Comparison of ENCODE assay signal across 8 cellular contexts in the genomic region with DNA sequence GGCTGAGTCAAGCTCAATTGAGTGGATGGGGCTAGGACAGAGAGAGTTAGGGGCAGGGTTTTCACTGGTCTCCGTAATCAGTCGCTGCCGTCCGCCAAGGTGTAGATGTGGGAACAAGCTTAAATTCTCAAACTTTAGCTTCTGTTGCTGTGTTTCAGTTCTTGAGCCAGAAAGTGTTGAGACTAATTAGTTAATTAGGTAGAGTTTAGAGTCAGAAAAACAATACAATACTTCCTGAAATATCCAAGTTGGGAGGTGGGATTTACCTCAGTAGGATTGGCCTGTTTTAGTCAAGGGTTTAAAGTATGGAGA. TPM values are rescaled to one million over a fixed set of nuclear protein-coding genes. Genes with fewer than 3 reads are reported as not detected.
DNase-seq lines count a peak whose midpoint lies in the region; ATAC-seq, FAIRE-seq and TF ChIP-seq lines count a peak whose summit lies in the region.

No MANE protein-coding gene starts in this region.

- no peak overlapping the region for H3K4me3 Mint-ChIP-seq in CD8-positive, alpha-beta T cell
- no peak overlapping the region for H3K4me3 Mint-ChIP-seq in activated CD4-positive, alpha-beta T cell treated with anti-CD3 and anti-CD28 coated beads, Interleukin-2, amount 10 ng/mL, durations not matched to agents 24 days and 14 days

- H3K4me1 ChIP-seq in CD8-positive, alpha-beta T cell (ENCODE audit: insufficient read depth, low read length) = peaks cover 24% of the 10 kb centered on the region
- H3K4me1 ChIP-seq in OCI-LY1 (ENCODE audit: insufficient read depth, low read length, severe bottlenecking) (peaks cover 31% of the 10 kb centered on the region), esophagus (ENCODE audit: control insufficient read depth in 2 of 2, insufficient read depth in 2 of 2, low read length in 1 of 2) (no peaks in the 10 kb centered on the region), pancreas (peaks cover 0 to 27% (median 19%) of the 10 kb centered on the region in 3 donors)

- CTCF ChIA-PET in CD8-positive, alpha-beta T cell (lab: Charles Lee) = interaction anchor here (0.8 to 2.3 kb wide), 7 partner anchors 11 to 217 kb away, joined by 3 to 10 read pairs (median 4); a partner anchor contains a TSS

- POLR2A ChIA-PET in CD8-positive, alpha-beta T cell (lab: Charles Lee) = interaction anchor here (0.6 to 5.3 kb wide), 24 partner anchors 8 to 483 kb away, joined by 3 to 160 read pairs (median 7); a partner anchor contains a TSS

- no peaks in the 10 kb centered on the region for H3K9me2 ChIP-seq in OCI-LY1 (ENCODE audit: low read depth, low read length)

- peaks cover 31% of the 10 kb centered on the region for H3K4me1 Mint-ChIP-seq in CD8-positive, alpha-beta T cell (ENCODE audit: low read depth)
- H3K4me1 Mint-ChIP-seq in activated CD4-positive, alpha-beta T cell treated with anti-CD3 and anti-CD28 coated beads, Interleukin-2, amount 10 ng/mL, durations not matched to agents 24 days and 14 days = peaks cover 27% of the 10 kb centered on the region

- H3K79me2 ChIP-seq in OCI-LY1 (ENCODE audit: insufficient read depth, low read length) = peaks cover 35% of the 10 kb centered on the region

- peak overlapping the region; percentile 70 for H3K4me2 ChIP-seq in OCI-LY1 (ENCODE audit: low read length)

- peak overlapping the region; percentile 79 for H3K9ac ChIP-seq in OCI-LY1 (ENCODE audit: low read length)

- peak overlapping the region; percentile 53 for H3K4me3 ChIP-seq in CD8-positive, alpha-beta T cell (ENCODE audit: low read depth, low read length)
- H3K4me3 ChIP-seq in OCI-LY1 (ENCODE audit: low read depth, low read length, poor library complexity, severe bottlenecking) = peak overlapping the region; percentile 98
- peak overlapping the region; percentile 59 to 98 for H3K4me3 ChIP-seq in esophagus (ENCODE audit: low read depth in 1 of 2, low read length in 2 of 2)
- peak overlapping the region; percentile 5 to 98 (median 44) for H3K4me3 ChIP-seq in pancreas

- no peaks in the 10 kb centered on the region for H4K20me1 ChIP-seq in OCI-LY1 (ENCODE audit: insufficient read depth, low read length)

- no peaks in the 10 kb centered on the region for H3K9me3 Mint-ChIP-seq in CD8-positive, alpha-beta T cell
- no peaks in the 10 kb centered on the region for H3K9me3 Mint-ChIP-seq in activated CD4-positive, alpha-beta T cell treated with anti-CD3 and anti-CD28 coated beads, Interleukin-2, amount 10 ng/mL, durations not matched to agents 24 days and 14 days

- H3K36me3 ChIP-seq in CD8-positive, alpha-beta T cell (ENCODE audit: insufficient read depth, low read length) = no peaks in the 10 kb centered on the region
- H3K36me3 ChIP-seq in OCI-LY1 (ENCODE audit: insufficient read depth, low read length) (peaks cover 32% of the 10 kb centered on the region), esophagus (ENCODE audit: control insufficient read depth in 2 of 2, insufficient read depth in 2 of 2, low read length in 1 of 2) (no peaks in the 10 kb centered on the region), pancreas (no peaks in the 10 kb centered on the region)

- no peaks in the 10 kb centered on the region for H3K27me3 Mint-ChIP-seq in CD8-positive, alpha-beta T cell (ENCODE audit: low read depth)
- H3K27me3 Mint-ChIP-seq in activated CD4-positive, alpha-beta T cell treated with anti-CD3 and anti-CD28 coated beads, Interleukin-2, amount 10 ng/mL, durations not matched to agents 24 days and 14 days = no peaks in the 10 kb centered on the region

- TF ChIP-seq CTCF in CD8-positive, alpha-beta T cell (IDR thresholded peaks at IDR 0.05) = no peak
- no peak for TF ChIP-seq CTCF in OCI-LY1 (IDR thresholded peaks at IDR 0.05; ENCODE audit: low read length)
- no peak for TF ChIP-seq CTCF in pancreas (IDR thresholded peaks at IDR 0.05)

- WGBS in esophagus, 2 donors = 0 to 2% methylated on average over 4 of the region's 4 CpGs
- WGBS in pancreas, 2 donors = 0% methylated on average over 4 of the region's 4 CpGs

- H3K27ac Mint-ChIP-seq in CD8-positive, alpha-beta T cell = no peak overlapping the region
- no peak overlapping the region for H3K27ac Mint-ChIP-seq in activated CD4-positive, alpha-beta T cell treated with anti-CD3 and anti-CD28 coated beads, Interleukin-2, amount 10 ng/mL, durations not matched to agents 24 days and 14 days

- FAIRE-seq in pancreas (lab: Jason Lieb, UNC) = no peak

- H3K9me3 ChIP-seq in CD8-positive, alpha-beta T cell (ENCODE audit: low read length) = no peaks in the 10 kb centered on the region
- H3K9me3 ChIP-seq in OCI-LY1 (ENCODE audit: low read length) (no peaks in the 10 kb centered on the region), esophagus (ENCODE audit: control insufficient read depth in 2 of 2, insufficient read depth in 1 of 2, low read depth in 1 of 2, low read length in 1 of 2) (no peaks in the 10 kb centered on the region), pancreas (no peaks in the 10 kb centered on the region)

- no peak overlapping the region for H2AFZ ChIP-seq in OCI-LY1 (ENCODE audit: low read length)

- no peaks in the 10 kb centered on the region for H3K27me3 ChIP-seq in CD8-positive, alpha-beta T cell (ENCODE audit: insufficient read depth, low read length)
- H3K27me3 ChIP-seq in OCI-LY1 (ENCODE audit: insufficient read depth, low read length) = no peaks in the 10 kb centered on the region
- H3K27me3 ChIP-seq in esophagus (ENCODE audit: control insufficient read depth in 1 of 2, insufficient read depth in 2 of 2, low read length in 2 of 2) = no peaks in the 10 kb centered on the region
- H3K27me3 ChIP-seq in pancreas = no peaks in the 10 kb centered on the region

- peaks cover 14% of the 10 kb centered on the region for H3K36me3 Mint-ChIP-seq in CD8-positive, alpha-beta T cell
- peaks cover 9% of the 10 kb centered on the region for H3K36me3 Mint-ChIP-seq in activated CD4-positive, alpha-beta T cell treated with anti-CD3 and anti-CD28 coated beads, Interleukin-2, amount 10 ng/mL, durations not matched to agents 24 days and 14 days (ENCODE audit: low read depth)

- DNase-seq in CD8-positive, alpha-beta T cell = no peak
- DNase-seq in pancreas = no peak
- no peak for DNase-seq in HCEC 1CT
- no peak for DNase-seq in NCI-H1417 treated with DMSO at 0.1 percent for 48 hours (lab: John Stamatoyannopoulos, UW)
- DNase-seq in activated CD4-positive, alpha-beta T cell treated with anti-CD3 and anti-CD28 coated beads, Interleukin-2, amount 10 ng/mL, durations not matched to agents 24 days and 14 days = no peak

- H3K27ac ChIP-seq in CD8-positive, alpha-beta T cell (ENCODE audit: low read depth, low read length) = peak overlapping the region; percentile 99
- H3K27ac ChIP-seq in OCI-LY1 (ENCODE audit: low read depth, low read length, poor library complexity, severe bottlenecking) (peak overlapping the region; percentile 96), esophagus (ENCODE audit: low read depth in 2 of 2, low read length in 1 of 2) (peak overlapping the region; percentile 98 to 100), pancreas (peak overlapping the region; percentile 99 to 100 (median 100))

- ATAC-seq in CD8-positive, alpha-beta T cell = no peak
- ATAC-seq in pancreas = no peak
- ATAC-seq in GM21786 (IDR thresholded peaks at IDR 0.05; ENCODE audit: unreplicated experiment) = no peak

- intact Hi-C loops in CD8-positive, alpha-beta T cell (cut with DNase I, micrococcal nuclease) = loop anchor here (1.0 to 5.0 kb wide), 10 partner anchors 41 to 1481 kb away; a partner anchor contains a TSS
- intact Hi-C loops in pancreas (cut with DNase I) = no loop called here
- intact Hi-C loops in activated CD4-positive, alpha-beta T cell treated with anti-CD3 and anti-CD28 coated beads, Interleukin-2, amount 10 ng/mL, durations not matched to agents 24 days and 14 days (cut with micrococcal nuclease) = loop anchor here (1.0 to 5.0 kb wide), 6 partner anchors 180 to 396 kb away; a partner anchor contains a TSS

- no peaks in the 10 kb centered on the region for H3F3A ChIP-seq in OCI-LY1 (ENCODE audit: insufficient read depth, low read length)

RNA-seq across cellular contexts. Expression of a gene that starts 1.1 kb away (rescaled TPM):
- total RNA-seq in CD8-positive, alpha-beta T cell = 100 to 1,000 TPM; 752 to 758 TPM
- polyA plus RNA-seq in esophagus (100 to 1,000 TPM; 185 to 218 TPM), pancreas (100 to 1,000 TPM in 1 of 2 donors, 10 to 100 TPM in 1; 98.2 to 137 TPM)
- total RNA-seq in pancreas = 100 to 1,000 TPM in 5 of 6 donors, 10 to 100 TPM in 1; 90.6 to 141 (median 130) TPM
- total RNA-seq in activated CD4-positive, alpha-beta T cell treated with anti-CD3 and anti-CD28 coated beads, Interleukin-2, amount 10 ng/mL, durations not matched to agents 24 days and 14 days = 488 TPM in 2 replicates

RNA-seq across cellular contexts. Expression of a gene that starts 40.3 kb away (rescaled TPM):
- total RNA-seq in CD8-positive, alpha-beta T cell = 10 to 100 TPM; 14.3 to 14.4 TPM
- polyA plus RNA-seq in esophagus = 10 to 100 TPM; 11.4 to 15.7 TPM
- 10 to 100 TPM; 10.2 to 21.1 (median 14.4) TPM for total RNA-seq in pancreas
- 10 to 100 TPM; 10.8 to 23.1 TPM for polyA plus RNA-seq in pancreas
- 43.9 and 48.5 TPM in 2 replicates for total RNA-seq in activated CD4-positive, alpha-beta T cell treated with anti-CD3 and anti-CD28 coated beads, Interleukin-2, amount 10 ng/mL, durations not matched to agents 24 days and 14 days

Comparison
In these comparisons a context has a peak if more than half of its experiments do, and no peak if none do; other contexts are left out.
1. H3K4me3 ChIP-seq: peak in every context shown above with its lines; median percentile 98 in OCI-LY1; 78 in esophagus; 53 in CD8-positive, alpha-beta T cell; 44 in pancreas.
2. intact Hi-C loops: an anchor here in CD8-positive, alpha-beta T cell (1.0 to 5.0 kb wide) and activated CD4-positive, alpha-beta T cell treated with anti-CD3 and anti-CD28 coated beads, Interleukin-2, amount 10 ng/mL, durations not matched to agents 24 days and 14 days (1.0 to 5.0 kb wide); none called in pancreas.